24 cellular contexts compared by ENCODE assay signal in the genomic region with DNA sequence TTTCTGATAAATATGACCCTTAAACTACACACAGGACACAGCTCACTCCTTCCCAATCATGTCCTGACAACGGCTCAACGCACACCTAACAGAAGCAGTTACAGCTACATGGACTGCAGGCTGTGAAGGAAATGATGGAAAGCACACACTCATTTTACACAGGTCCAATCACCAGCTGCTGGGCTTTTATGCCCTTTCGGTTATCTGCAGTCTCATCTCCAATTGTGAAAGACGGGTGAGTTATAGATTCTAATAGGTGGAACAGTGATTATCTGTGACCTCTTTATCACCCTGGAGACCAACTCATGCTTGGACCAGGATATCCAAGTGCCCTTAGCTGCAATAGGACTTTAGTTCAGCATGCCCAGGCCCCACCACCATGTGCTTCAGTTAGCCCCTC.
"Had no signal": no experiment of that assay in that cellular context is flagged by ENCODE, and none has a peak within 500 bp of the region (broad histone marks: within the 10 kb centered on the region; RNA-seq: fewer than 3 reads in every experiment).

No MANE protein-coding gene starts in this region.

- H3K27me3 ChIP-seq: dorsolateral prefrontal cortex, esophagus squamous epithelium, gastrocnemius medialis, heart right ventricle, left lung had no signal

- H3K27ac ChIP-seq: coronary artery, dorsolateral prefrontal cortex, esophagus squamous epithelium, gastrocnemius medialis, heart right ventricle, left lung, lower lobe of right lung had no signal

- H3K36me3 ChIP-seq: esophagus squamous epithelium, gastrocnemius medialis, heart right ventricle, left lung, lower lobe of right lung had no signal

- DNase-seq: dermis blood vessel endothelial cell; dorsolateral prefrontal cortex; effector CD4-positive, alpha-beta T cell; effector memory CD4-positive, alpha-beta T cell; esophagus squamous epithelium; foreskin melanocyte; gastrocnemius medialis; glutamatergic neuron; head of caudate nucleus; heart right ventricle; hippocampal formation; left cardiac atrium; left lung; left ventricle myocardium superior; lower lobe of right lung; mesenchymal stem cell; mucosa of descending colon; naive B cell had no signal

- H3K4me1 ChIP-seq: esophagus squamous epithelium, gastrocnemius medialis, heart right ventricle, left lung, lower lobe of right lung had no signal

- H3K4me3 ChIP-seq: coronary artery, dorsolateral prefrontal cortex, esophagus squamous epithelium, gastrocnemius medialis, heart right ventricle, left lung, lower lobe of right lung, mucosa of descending colon had no signal

- FAIRE-seq: colon, endothelial cell of umbilical vein, islet of Langerhans, keratinocyte had no signal

- H3K9me3 ChIP-seq: esophagus squamous epithelium, gastrocnemius medialis, heart right ventricle, left lung, lower lobe of right lung, mucosa of descending colon had no signal

- ATAC-seq: esophagus mucosa, gastrocnemius medialis, heart right ventricle, left cardiac atrium, left lung, left ventricle myocardium superior, lower lobe of right lung, mucosa of descending colon had no signal
